ENCODE assay signal across 8 cellular contexts in genomic region chr17:17313350-17313991, GRCh38. TPM values are rescaled to one million over a fixed set of nuclear protein-coding genes. Genes with fewer than 3 reads are reported as not detected.
DNase-seq lines count a peak whose midpoint lies in the region; ATAC-seq and TF ChIP-seq lines count a peak whose summit lies in the region.

No MANE protein-coding gene starts in this region.

- CTCF ChIA-PET in BJ (lab: Yijun Ruan, JAX) = interaction anchor here (0.6 to 1.1 kb wide), 3 partner anchors 41 to 728 kb away, joined by 3 to 5 read pairs (median 3); no protein-coding TSS in a partner anchor

- no peak overlapping the region for H3K27ac ChIP-seq in body of pancreas

- 29 to 34% methylated on average over 12 of the region's 12 CpGs for WGBS in body of pancreas, 2 donors

- POLR2A ChIA-PET in BJ (lab: Charles Lee) = no interaction called here

- TF ChIP-seq POLR2A in body of pancreas (IDR thresholded peaks at IDR 0.05) = no peak

- peak; percentile 53 for TF ChIP-seq CTCF in BJ (IDR thresholded peaks at IDR 0.05; ENCODE audit: insufficient read depth, low read depth, low read length)
- peak; percentile 57 to 79 (median 71) for TF ChIP-seq CTCF in body of pancreas (IDR thresholded peaks at IDR 0.05)

- H3K4me3 ChIP-seq in BJ (ENCODE audit: low read depth, low read length) (no peak overlapping the region), body of pancreas (no peak overlapping the region)

- DNase-seq in BJ (ENCODE audit: low read depth) = no peak
- DNase-seq in T-helper 22 cell (ENCODE audit: low read depth) = peak; percentile 41
- DNase-seq in body of pancreas = peak; percentile 68 to 76 (median 70)
- peak; percentile 61 for DNase-seq in left lobe of liver (ENCODE audit: low spot score)
- peak; percentile 41 to 54 for DNase-seq in stimulated activated CD8-positive, alpha-beta memory T cell treated with anti-CD3 and anti-CD28 coated beads, Interleukin-15, amount 100 ng/mL, for 4 hours (ENCODE audit: low read depth in 2 of 2)
- no peak for DNase-seq in DMS79 treated with DMSO at 0.1 percent for 48 hours (lab: John Stamatoyannopoulos, UW)

- H3K4me1 ChIP-seq in body of pancreas = peaks cover 6% of the 10 kb centered on the region

- no peaks in the 10 kb centered on the region for H3K9me3 ChIP-seq in body of pancreas

- H3K36me3 ChIP-seq in BJ (ENCODE audit: control insufficient read depth, insufficient read depth, low read length) (no peaks in the 10 kb centered on the region), body of pancreas (replicated peaks in 1 of 2; ENCODE audit: insufficient read depth in 1 of 2, low read depth in 2 of 2) (no peaks in the 10 kb centered on the region)

- ATAC-seq in HG03432 (IDR thresholded peaks at IDR 0.05; ENCODE audit: unreplicated experiment) (peak; percentile 61), body of pancreas (peak; percentile 90), left lobe of liver (peak; percentile 96), HG02938 (IDR thresholded peaks at IDR 0.05; ENCODE audit: unreplicated experiment) (no peak)

- no peaks in the 10 kb centered on the region for H3K27me3 ChIP-seq in BJ (ENCODE audit: control insufficient read depth, insufficient read depth, low read length)
- H3K27me3 ChIP-seq in body of pancreas = no peaks in the 10 kb centered on the region

- intact Hi-C loops in body of pancreas (cut with DNase I) = loop anchor here (5.0 kb wide), 1 partner anchor 311 kb away; no protein-coding TSS in a partner anchor

RNA-seq across cellular contexts. Expression of gene NT5M, which starts 10.3 kb away (rescaled TPM):
- polyA plus RNA-seq in BJ (2011; rRNA removed) = 0.93 and 1.2 TPM in 2 replicates
- 0.21 and 0.81 TPM in 2 replicates for polyA minus RNA-seq in BJ (2011; rRNA and poly(A)+ RNA removed)
- 1 to 10 TPM; 1.0 to 1.3 TPM for total RNA-seq in body of pancreas
- total RNA-seq in left lobe of liver = 1.6 TPM

RNA-seq across cellular contexts. Expression of gene COPS3, which starts 32.4 kb away (rescaled TPM):
- 73.3 and 97.2 TPM in 2 replicates for polyA plus RNA-seq in BJ (2011; rRNA removed)
- polyA minus RNA-seq in BJ (2011; rRNA and poly(A)+ RNA removed) = 31.2 and 38.5 TPM in 2 replicates
- total RNA-seq in body of pancreas (10 to 100 TPM; 23.1 to 29.8 TPM), left lobe of liver (20.3 TPM)

Comparison
In these comparisons a context has a peak if more than half of its experiments do, and no peak if none do; other contexts are left out.
1. DNase-seq: peak in T-helper 22 cell (single experiment), body of pancreas (4 of 4), left lobe of liver (single experiment) and stimulated activated CD8-positive, alpha-beta memory T cell treated with anti-CD3 and anti-CD28 coated beads, Interleukin-15, amount 100 ng/mL, for 4 hours (2 of 2); none in BJ (single experiment) and DMS79 treated with DMSO at 0.1 percent for 48 hours (single experiment).